16 cellular contexts compared by ENCODE assay signal in the genomic region with DNA sequence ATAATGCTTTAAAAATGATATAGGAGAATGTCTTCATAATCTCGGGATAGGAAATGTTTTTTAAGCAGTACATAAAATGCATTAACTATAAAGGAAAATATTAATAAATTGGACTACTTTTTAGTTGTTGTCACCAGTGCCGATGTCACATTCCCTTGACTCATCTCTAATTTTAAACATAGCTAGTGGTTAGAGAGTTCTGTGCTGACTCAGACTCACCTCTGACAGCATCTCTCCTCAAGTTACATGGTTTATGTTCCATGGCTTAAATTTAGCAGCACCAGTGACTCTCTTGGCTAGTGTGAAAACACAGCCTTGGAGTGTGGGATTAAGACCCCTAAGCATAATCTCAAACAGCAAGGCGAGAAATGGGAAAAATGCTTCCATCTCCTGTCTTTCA.
A peak's percentile ranks its signal among the peaks of the same experiment; 100 is the strongest.
DNase-seq lines count a peak whose midpoint lies in the region; TF ChIP-seq lines count a peak whose summit lies in the region.
"Had no signal": no experiment of that assay in that cellular context is flagged by ENCODE, and none has a peak within 500 bp of the region (broad histone marks: within the 10 kb centered on the region; RNA-seq: fewer than 3 reads in every experiment).

No MANE protein-coding gene starts in this region.

- TF ChIP-seq CTCF in cardiac fibroblast (IDR thresholded peaks at IDR 0.05; ENCODE audit: low read depth, low read length) (no peak), Peyer's patch (IDR thresholded peaks at IDR 0.05) (no peak), vagina (IDR thresholded peaks at IDR 0.05) (no peak), GM13976 (IDR thresholded peaks at IDR 0.05; ENCODE audit: borderline replicate concordance, control extremely low read depth, extremely low read depth, insufficient read depth, missing control alignments) (no peak)

- intact Hi-C loops in vagina (cut with DNase I) = no loop called here

- no peak overlapping the region for H3K27ac ChIP-seq in Peyer's patch
- H3K27ac ChIP-seq in vagina = no peak overlapping the region
- H3K27ac ChIP-seq: esophagus squamous epithelium, prostate gland had no signal

- TF ChIP-seq POLR2A in Peyer's patch (IDR thresholded peaks at IDR 0.05) (no peak), vagina (IDR thresholded peaks at IDR 0.05) (no peak)

- in situ Hi-C loops in GM13976 (cut with MboI; ENCODE audit: low sequenced_read_pairs, unreplicated experiment) = no loop called here

- H3K9me3 ChIP-seq in Peyer's patch (no peaks in the 10 kb centered on the region), vagina (no peaks in the 10 kb centered on the region)
- H3K9me3 ChIP-seq: esophagus squamous epithelium, prostate gland had no signal

- H3K27me3 ChIP-seq in Peyer's patch = no peaks in the 10 kb centered on the region
- H3K27me3 ChIP-seq in vagina = no peaks in the 10 kb centered on the region
- H3K27me3 ChIP-seq: esophagus squamous epithelium had no signal

- DNase-seq in AG08396 (ENCODE audit: low spot score) (peak; percentile 13), HS-27A (ENCODE audit: low read depth) (peak; percentile 9), cardiac fibroblast (ENCODE audit: low read depth in 2 of 2) (peak; percentile 1 to 60), kidney glomerular epithelial cell (lab: John Stamatoyannopoulos, UW) (peak; percentile 58), Peyer's patch (no peak), vagina (ENCODE audit: extremely low spot score in 2 of 2) (no peak), GM13976 (ENCODE audit: low spot score) (no peak), NCI-H1092 treated with DMSO at 0.1 percent for 48 hours (lab: John Stamatoyannopoulos, UW) (no peak)
- DNase-seq: activated CD8-positive, alpha-beta memory T cell treated with anti-CD3 and anti-CD28 coated beads for 24 hours; activated naive CD4-positive, alpha-beta T cell treated with Interleukin-2 at 50 U/mL for 16 hours; esophagus squamous epithelium; H9; NCI-H1436; NCI-H526 treated with DMSO at 0.1 percent for 48 hours; SHP77 treated with DMSO at 0.1 percent for 48 hours had no signal

- H3K36me3 ChIP-seq in Peyer's patch = no peaks in the 10 kb centered on the region
- H3K36me3 ChIP-seq in vagina = no peaks in the 10 kb centered on the region
- H3K36me3 ChIP-seq: esophagus squamous epithelium, prostate gland had no signal

- H3K4me3 ChIP-seq in cardiac fibroblast (replicated peaks in 1 of 2; ENCODE audit: low read depth in 2 of 2, low read length in 2 of 2) (no peak overlapping the region), Peyer's patch (no peak overlapping the region), vagina (no peak overlapping the region)
- H3K4me3 ChIP-seq: esophagus squamous epithelium, prostate gland had no signal

- no peaks in the 10 kb centered on the region for H3K4me1 ChIP-seq in Peyer's patch
- no peaks in the 10 kb centered on the region for H3K4me1 ChIP-seq in vagina
- H3K4me1 ChIP-seq: esophagus squamous epithelium, prostate gland had no signal

Comparison
In these comparisons a context has a peak if more than half of its experiments do, and no peak if none do; other contexts are left out.
1. DNase-seq: peak in AG08396 (single experiment), HS-27A (single experiment), cardiac fibroblast (2 of 2) and kidney glomerular epithelial cell (single experiment); none in Peyer's patch (0 of 3), vagina (0 of 2), GM13976 (single experiment) and NCI-H1092 treated with DMSO at 0.1 percent for 48 hours (single experiment).